Comparison of ENCODE assay signal across 25 cellular contexts in genomic region chr3:107951111-107951510, GRCh38.
"Had no signal": no experiment of that assay in that cellular context is flagged by ENCODE, and none has a peak within 500 bp of the region (broad histone marks: within the 10 kb centered on the region; RNA-seq: fewer than 3 reads in every experiment).

No MANE protein-coding gene starts in this region.

- DNase-seq: effector memory CD4-positive, alpha-beta T cell; foreskin keratinocyte; left colon; left ventricle myocardium superior; mesenchymal stem cell; midbrain; nucleus accumbens; ovary; sigmoid colon; stimulated activated CD4-positive, alpha-beta T cell treated with anti-CD3 and anti-CD28 coated beads, Interleukin-2, amount 100 ng/mL, for 48 hours; stimulated activated CD8-positive, alpha-beta memory T cell treated with anti-CD3 and anti-CD28 coated beads, Interleukin-4, amount 100 ng/mL, for 48 hours; stimulated activated naive CD8-positive, alpha-beta T cell treated with anti-CD3 and anti-CD28 coated beads, Interleukin-15, Interleukin-2, amounts not matched to agents 100 U/mL and 50 U/mL, for 24 hours; thyroid gland; upper lobe of left lung; uterus had no signal

- ATAC-seq: esophagus mucosa; foreskin keratinocyte; left colon; left ventricle myocardium superior; natural killer cell treated with Interleukin-12 subunit alpha and Interleukin-12 subunit beta and Interleukin-15 and Interleukin-18, amount 100 ng/mL, for 72 hours; stimulated activated effector memory CD8-positive, alpha-beta T cell treated with anti-CD3 and anti-CD28 coated beads, Interleukin-12 subunit alpha, Interleukin-12 subunit beta, amount 100 ng/mL, for 72 hours; stimulated activated naive CD8-positive, alpha-beta T cell treated with anti-CD3 and anti-CD28 coated beads, Interleukin-15, Interleukin-2, amounts not matched to agents 100 U/mL and 50 U/mL, for 24 hours had no signal

- H3K4me3 ChIP-seq: coronary artery, hepatocyte, lung, neural progenitor cell, ovary, right atrium auricular region, sigmoid colon, smooth muscle cell, suprapubic skin, thyroid gland, upper lobe of left lung, uterus had no signal
